8 cellular contexts compared by ENCODE assay signal in genomic region chr13:79385694-79386093, GRCh38. TPM values are rescaled to one million over a fixed set of nuclear protein-coding genes. Genes with fewer than 3 reads are reported as not detected.
DNase-seq lines count a peak whose midpoint lies in the region; ATAC-seq, FAIRE-seq and TF ChIP-seq lines count a peak whose summit lies in the region.

No MANE protein-coding gene starts in this region.

- peaks cover 5% of the 10 kb centered on the region for H3K36me3 Mint-ChIP-seq in natural killer cell treated with Interleukin-12 subunit alpha and Interleukin-12 subunit beta and Interleukin-15 and Interleukin-18, amount 100 ng/mL, for 72 hours

- H3K9me3 ChIP-seq in A549 = no peaks in the 10 kb centered on the region
- H3K9me3 ChIP-seq in SK-N-SH = no peaks in the 10 kb centered on the region
- H3K9me3 ChIP-seq in tibial nerve = no peaks in the 10 kb centered on the region

- H3K4me1 ChIP-seq in A549 (peaks cover 36% of the 10 kb centered on the region), SK-N-SH (ENCODE audit: control insufficient read depth in 1 of 2, insufficient read depth in 2 of 2, low read depth in 1 of 2, low read length in 1 of 2) (peaks cover 0 to 14% of the 10 kb centered on the region in 2 experiments; a peak in 2 of 4 replicates), tibial nerve (peaks cover 0 to 48% (median 2%) of the 10 kb centered on the region in 4 donors)

- DNase-seq in A549 (ENCODE audit: low read depth in 1 of 2, low spot score in 1 of 2) = no peak
- no peak for DNase-seq in SK-N-SH
- DNase-seq in natural killer cell treated with Interleukin-12 subunit alpha and Interleukin-12 subunit beta and Interleukin-15 and Interleukin-18, amount 100 ng/mL, for 72 hours (ENCODE audit: low spot score) = no peak
- no peak for DNase-seq in NCI-H1105 (lab: John Stamatoyannopoulos, UW)
- no peak for DNase-seq in HuH-7 (ENCODE audit: low spot score)
- DNase-seq in tibial nerve (ENCODE audit: low spot score in 2 of 2) = no peak

- CTCF ChIA-PET in A549 (lab: Yijun Ruan, JAX) (no interaction called here), SK-N-SH (lab: Yijun Ruan, JAX) (no interaction called here)

- no peaks in the 10 kb centered on the region for H3K27me3 Mint-ChIP-seq in natural killer cell treated with Interleukin-12 subunit alpha and Interleukin-12 subunit beta and Interleukin-15 and Interleukin-18, amount 100 ng/mL, for 72 hours

- TF ChIP-seq RAD21 in A549 (conservative IDR thresholded peaks at IDR 0.05 in 1 of 2, IDR thresholded peaks at IDR 0.05 in 1 of 2) = no peak
- TF ChIP-seq RAD21 in SK-N-SH (IDR thresholded peaks at IDR 0.05; ENCODE audit: low read length) = no peak

- peaks cover 99% of the 10 kb centered on the region for H3K79me2 ChIP-seq in SK-N-SH (ENCODE audit: insufficient read depth)

- H3K4me3 Mint-ChIP-seq in natural killer cell treated with Interleukin-12 subunit alpha and Interleukin-12 subunit beta and Interleukin-15 and Interleukin-18, amount 100 ng/mL, for 72 hours = peak overlapping the region; percentile 32

- H3K4me3 ChIP-seq in A549 = no peak overlapping the region
- H3K4me3 ChIP-seq in SK-N-SH (ENCODE audit: low read depth in 2 of 2, low read length in 1 of 2) = no peak overlapping the region
- no peak overlapping the region for H3K4me3 ChIP-seq in tibial nerve

- TF ChIP-seq EP300 in A549 (IDR thresholded peaks at IDR 0.05) = no peak
- TF ChIP-seq EP300 in SK-N-SH (IDR thresholded peaks at IDR 0.05; ENCODE audit: borderline replicate concordance in 1 of 2, low read depth in 1 of 2, low read length in 1 of 2) = no peak
- no peak for TF ChIP-seq EP300 in tibial nerve (IDR thresholded peaks at IDR 0.05)

- TF ChIP-seq POLR2A in A549 (IDR thresholded peaks at IDR 0.05; ENCODE audit: low read length) (no peak), tibial nerve (IDR thresholded peaks at IDR 0.05) (no peak)

- H3K4me1 Mint-ChIP-seq in natural killer cell treated with Interleukin-12 subunit alpha and Interleukin-12 subunit beta and Interleukin-15 and Interleukin-18, amount 100 ng/mL, for 72 hours (ENCODE audit: low read depth in 2 of 2) = peaks cover 36 to 61% of the 10 kb centered on the region in 2 donors

- no peak overlapping the region for H3K9ac ChIP-seq in SK-N-SH

- H2AFZ ChIP-seq in SK-N-SH (ENCODE audit: low read depth) = no peak overlapping the region

- peaks cover 47% of the 10 kb centered on the region for H4K20me1 ChIP-seq in SK-N-SH (ENCODE audit: insufficient read depth)

- TF ChIP-seq CTCF in A549 (IDR thresholded peaks at IDR 0.05) (no peak), SK-N-SH (IDR thresholded peaks at IDR 0.05) (no peak), tibial nerve (IDR thresholded peaks at IDR 0.05) (no peak)

- POLR2A ChIA-PET in A549 (lab: Yijun Ruan, JAX) (no interaction called here), SK-N-SH (lab: Yijun Ruan, JAX) (no interaction called here)

- H3K9me3 Mint-ChIP-seq in natural killer cell treated with Interleukin-12 subunit alpha and Interleukin-12 subunit beta and Interleukin-15 and Interleukin-18, amount 100 ng/mL, for 72 hours = no peaks in the 10 kb centered on the region

- no peak for FAIRE-seq in A549 (lab: Jason Lieb, UNC)

- H3K4me2 ChIP-seq in A549 = peak overlapping the region; percentile 23
- H3K4me2 ChIP-seq in SK-N-SH = no peak overlapping the region

- H3K27me3 ChIP-seq in SK-N-SH (ENCODE audit: insufficient read depth) (no peaks in the 10 kb centered on the region), tibial nerve (no peaks in the 10 kb centered on the region)

- 7% methylated on average over 1 of the region's 1 CpG for WGBS in A549 (ENCODE audit: missing lambda C conversion rate)
- WGBS in SK-N-SH (ENCODE audit: low lambda C conversion rate) = 29% methylated on average over 1 of the region's 1 CpG
- 35 to 56% methylated on average over 1 of the region's 1 CpG for WGBS in tibial nerve, 2 donors

- H3K27ac Mint-ChIP-seq in natural killer cell treated with Interleukin-12 subunit alpha and Interleukin-12 subunit beta and Interleukin-15 and Interleukin-18, amount 100 ng/mL, for 72 hours = no peak overlapping the region

- ATAC-seq in A549 = peak in 1 of 2 experiments; percentile 57; a peak in 2 of 6 replicates
- ATAC-seq in GM18873 (IDR thresholded peaks at IDR 0.05; ENCODE audit: low FRiP score, unreplicated experiment) = peak; percentile 90
- ATAC-seq in HG02981 (IDR thresholded peaks at IDR 0.05; ENCODE audit: unreplicated experiment) = peak; percentile 93
- peak; percentile 90 to 92 for ATAC-seq in natural killer cell treated with Interleukin-12 subunit alpha and Interleukin-12 subunit beta and Interleukin-15 and Interleukin-18, amount 100 ng/mL, for 72 hours

- no peaks in the 10 kb centered on the region for H3K9me2 ChIP-seq in SK-N-SH

- no peaks in the 10 kb centered on the region for H3F3A ChIP-seq in SK-N-SH (replicated peaks; ENCODE audit: insufficient read depth)

- H3K27ac ChIP-seq in A549 = no peak overlapping the region
- peak overlapping the region in 1 of 2 experiments; percentile 11; a peak in 1 of 4 replicates for H3K27ac ChIP-seq in SK-N-SH (ENCODE audit: low read depth in 2 of 2, low read length in 1 of 2)
- no peak overlapping the region for H3K27ac ChIP-seq in tibial nerve

- H3K36me3 ChIP-seq in SK-N-SH (replicated peaks in 1 of 2; ENCODE audit: control insufficient read depth in 1 of 2, insufficient read depth in 2 of 2, low read length in 1 of 2) (peaks cover 9 to 25% of the 10 kb centered on the region in 2 experiments), tibial nerve (no peaks in the 10 kb centered on the region)

TF ChIP-seq in A549, 52 proteins besides CTCF, POLR2A, EP300 and RAD21:
- TF ChIP-seq FOSL2 (IDR thresholded peaks at IDR 0.05) = no peak
- TF ChIP-seq FOSL2 (CRISPR knock-in tag; IDR thresholded peaks at IDR 0.05) = 0 out of 2 replicates have a peak, but pooled peaks have one; percentile 5
- TF ChIP-seq HOXB13 (CRISPR knock-in tag; IDR thresholded peaks at IDR 0.05; ENCODE audit: low read depth) = no peak

TF ChIP-seq in SK-N-SH, 30 proteins besides CTCF, POLR2A, EP300 and RAD21:
- TF ChIP-seq MAX (IDR thresholded peaks at IDR 0.05; ENCODE audit: low read depth) (no peak), FOSL2 (IDR thresholded peaks at IDR 0.05; ENCODE audit: borderline replicate concordance, low read depth) (peak; percentile 18; the same call in 1 of the 2 replicates), POLR2AphosphoS5 (IDR thresholded peaks at IDR 0.05; ENCODE audit: low read depth, low read length) (no peak)

RNA-seq across cellular contexts. Expression of gene RBM26, which starts 20.4 kb away (rescaled TPM):
- polyA plus RNA-seq in A549 (2011; rRNA removed) (25.3 and 29.5 TPM in 2 replicates), A549 (2017; fragmentation: RNase III; extraction: RNeasy Plus Mini Kit Qiagen cat#74134 plus additional on column Dnase treatment) (27.7 to 29.7 TPM (median 29.4 TPM) in 3 replicates), SK-N-SH (2012; rRNA removed) (12.5 and 15.1 TPM in 2 replicates)
- polyA plus RNA-seq in A549 (2012; cell fraction: cytosol; rRNA removed) = 6.4 TPM in 2 replicates
- polyA plus RNA-seq in A549 (2012; cell fraction: nucleus; rRNA removed) = 10.4 and 16.9 TPM in 2 replicates
- polyA minus RNA-seq in A549 (2011; rRNA and poly(A)+ RNA removed) = 12.3 and 14.5 TPM in 2 replicates
- 11.8 and 14.2 TPM in 2 replicates for polyA plus RNA-seq in SK-N-SH (2012; cell fraction: cytosol; rRNA removed)
- 32.1 and 53.6 TPM in 2 replicates for polyA plus RNA-seq in SK-N-SH (2012; cell fraction: nucleus; rRNA removed)
- 10 to 100 TPM; 50.1 to 79.4 TPM for total RNA-seq in natural killer cell treated with Interleukin-12 subunit alpha and Interleukin-12 subunit beta and Interleukin-15 and Interleukin-18, amount 100 ng/mL, for 72 hours
- 10 to 100 TPM; 37.3 to 55.3 (median 43.3) TPM for total RNA-seq in tibial nerve
